Comparison of ENCODE assay signal across 9 cellular contexts in genomic region chr17:42247734-42248133, GRCh38. TPM values are rescaled to one million over a fixed set of nuclear protein-coding genes. Genes with fewer than 3 reads are reported as not detected.
DNase-seq lines count a peak whose midpoint lies in the region; ATAC-seq and TF ChIP-seq lines count a peak whose summit lies in the region.
"Had no signal": no experiment of that assay in that cellular context is flagged by ENCODE, and none has a peak within 500 bp of the region (broad histone marks: within the 10 kb centered on the region; RNA-seq: fewer than 3 reads in every experiment).

No MANE protein-coding gene starts in this region.

- H3K4me3 ChIP-seq in CD4-positive, CD25-positive, alpha-beta regulatory T cell (ENCODE audit: low read depth, low read length): peak overlapping the region; percentile 92
- peak overlapping the region; percentile 68 for H3K4me3 ChIP-seq in Loucy (ENCODE audit: low read length, poor library complexity, severe bottlenecking)
- no peak overlapping the region for H3K4me3 ChIP-seq in osteoblast (ENCODE audit: insufficient read depth, low read length)

- H3K4me1 ChIP-seq in CD4-positive, CD25-positive, alpha-beta regulatory T cell (ENCODE audit: control insufficient read depth, insufficient read depth, low read length, poor library complexity, severe bottlenecking): peaks cover 61% of the 10 kb centered on the region
- H3K4me1 ChIP-seq in Loucy (ENCODE audit: insufficient read depth, low read length, poor library complexity, severe bottlenecking) (peaks cover 37% of the 10 kb centered on the region), osteoblast (ENCODE audit: insufficient read depth, low read length) (peaks cover 25% of the 10 kb centered on the region)

- H4K20me1 ChIP-seq in Loucy (ENCODE audit: insufficient read depth, low read length, poor library complexity, severe bottlenecking) (peaks cover 43% of the 10 kb centered on the region), osteoblast (ENCODE audit: insufficient read depth, low read length) (peaks cover 6% of the 10 kb centered on the region)

- no peaks in the 10 kb centered on the region for H3K27me3 Mint-ChIP-seq in CD4-positive, CD25-positive, alpha-beta regulatory T cell
- no peaks in the 10 kb centered on the region for H3K27me3 Mint-ChIP-seq in chondrocyte (ENCODE audit: low read depth)

- TF ChIP-seq CTCF in Loucy (conservative IDR thresholded peaks at IDR 0.05; ENCODE audit: low read length) (no peak), chondrocyte (IDR thresholded peaks at IDR 0.05) (no peak), osteoblast (IDR thresholded peaks at IDR 0.05; ENCODE audit: extremely low read depth, low read depth, low read length) (no peak)

- ATAC-seq in CD4-positive, CD25-positive, alpha-beta regulatory T cell (ENCODE audit: low read depth in 2 of 2): no peak
- no peak for ATAC-seq in GM18870 (IDR thresholded peaks at IDR 0.05; ENCODE audit: unreplicated experiment)
- no peak for ATAC-seq in GM21723 (IDR thresholded peaks at IDR 0.05; ENCODE audit: unreplicated experiment)

- H3K27ac Mint-ChIP-seq in CD4-positive, CD25-positive, alpha-beta regulatory T cell: peak overlapping the region; percentile 98 to 100 (median 98)
- peak overlapping the region; percentile 92 for H3K27ac Mint-ChIP-seq in chondrocyte (ENCODE audit: unreplicated experiment)

- H3K36me3 Mint-ChIP-seq in CD4-positive, CD25-positive, alpha-beta regulatory T cell: peaks cover 6% of the 10 kb centered on the region
- H3K36me3 Mint-ChIP-seq in chondrocyte (ENCODE audit: low read depth): no peaks in the 10 kb centered on the region

- H3K36me3 ChIP-seq in CD4-positive, CD25-positive, alpha-beta regulatory T cell (ENCODE audit: control insufficient read depth, insufficient read depth, low read length): no peaks in the 10 kb centered on the region
- H3K36me3 ChIP-seq in Loucy (ENCODE audit: insufficient read depth, low read length) (peaks cover 4% of the 10 kb centered on the region; the same call in 1 of the 2 replicates), osteoblast (ENCODE audit: insufficient read depth, low read length) (no peaks in the 10 kb centered on the region)

- H3K79me2 ChIP-seq in Loucy (ENCODE audit: insufficient read depth, low read length): peaks cover 91% of the 10 kb centered on the region
- peaks cover 37% of the 10 kb centered on the region for H3K79me2 ChIP-seq in osteoblast (ENCODE audit: insufficient read depth, low read length)

- peak overlapping the region; percentile 71 for H3K9ac ChIP-seq in Loucy (ENCODE audit: low read depth, low read length, poor library complexity, severe bottlenecking)

- peak overlapping the region; percentile 90 for H3K27ac ChIP-seq in CD4-positive, CD25-positive, alpha-beta regulatory T cell (ENCODE audit: insufficient read depth, low read length, poor library complexity, severe bottlenecking)
- peak overlapping the region; percentile 66 for H3K27ac ChIP-seq in osteoblast (ENCODE audit: low read depth, low read length)

- no peaks in the 10 kb centered on the region for H3K9me3 ChIP-seq in CD4-positive, CD25-positive, alpha-beta regulatory T cell (ENCODE audit: control insufficient read depth in 2 of 2, low read length in 2 of 2)
- H3K9me3 ChIP-seq in Loucy (ENCODE audit: insufficient read depth, low read depth, low read length) (no peaks in the 10 kb centered on the region), osteoblast (ENCODE audit: low read depth, low read length) (no peaks in the 10 kb centered on the region)

- H3K9me2 ChIP-seq in Loucy (replicated peaks; ENCODE audit: low read depth, low read length): no peaks in the 10 kb centered on the region

- H3K27me3 ChIP-seq in CD4-positive, CD25-positive, alpha-beta regulatory T cell (ENCODE audit: control insufficient read depth, insufficient read depth, low read length): no peaks in the 10 kb centered on the region
- no peaks in the 10 kb centered on the region for H3K27me3 ChIP-seq in Loucy (ENCODE audit: insufficient read depth, low read length, poor library complexity, severe bottlenecking)
- no peaks in the 10 kb centered on the region for H3K27me3 ChIP-seq in osteoblast (ENCODE audit: insufficient read depth, low read length)

- H3K4me3 Mint-ChIP-seq in CD4-positive, CD25-positive, alpha-beta regulatory T cell: peak overlapping the region; percentile 82 to 93 (median 88)
- H3K4me3 Mint-ChIP-seq in chondrocyte (ENCODE audit: unreplicated experiment): no peak overlapping the region

- DNase-seq in CD4-positive, CD25-positive, alpha-beta regulatory T cell: no peak
- DNase-seq in chondrocyte (ENCODE audit: low spot score) (no peak), osteoblast (ENCODE audit: insufficient read length, low spot score, missing footprints) (no peak), D341Med (ENCODE audit: low spot score) (no peak), hypothalamus (lab: John Stamatoyannopoulos, UW) (no peak)
- DNase-seq: T-helper 9 cell had no signal

- H3K4me1 Mint-ChIP-seq in CD4-positive, CD25-positive, alpha-beta regulatory T cell: peaks cover 37 to 80% (median 56%) of the 10 kb centered on the region in 4 donors
- H3K4me1 Mint-ChIP-seq in chondrocyte (ENCODE audit: low read depth): peaks cover 42% of the 10 kb centered on the region

- peak overlapping the region; percentile 74 for H3K4me2 ChIP-seq in Loucy (ENCODE audit: low read depth, low read length, poor library complexity, severe bottlenecking)
- H3K4me2 ChIP-seq in osteoblast (ENCODE audit: insufficient read depth, low read length): peak overlapping the region; percentile 81

- H3F3A ChIP-seq in Loucy (ENCODE audit: low read depth): peaks cover 7% of the 10 kb centered on the region; the same call in 1 of the 2 replicates

- H2AFZ ChIP-seq in Loucy (ENCODE audit: low read length): no peak overlapping the region
- no peak overlapping the region for H2AFZ ChIP-seq in osteoblast (ENCODE audit: low read length)

- H3K9me3 Mint-ChIP-seq in CD4-positive, CD25-positive, alpha-beta regulatory T cell: peaks cover 0 to 2% (median 0%) of the 10 kb centered on the region in 7 donors
- no peaks in the 10 kb centered on the region for H3K9me3 Mint-ChIP-seq in chondrocyte (ENCODE audit: low read depth)

RNA-seq across cellular contexts. Expression of gene STAT5B, which starts 28.5 kb away (rescaled TPM):
- 241 TPM for total RNA-seq in CD4-positive, CD25-positive, alpha-beta regulatory T cell
- polyA plus RNA-seq in CD4-positive, CD25-positive, alpha-beta regulatory T cell: 100 to 1,000 TPM; 109 to 117 (median 112) TPM
- total RNA-seq in chondrocyte: 29.5 to 32.8 TPM (median 31.0 TPM) in 3 replicates
- 22.8 and 23.6 TPM in 2 replicates for total RNA-seq in osteoblast

RNA-seq across cellular contexts. Expression of gene STAT5A, which starts 40.6 kb away (rescaled TPM):
- total RNA-seq in CD4-positive, CD25-positive, alpha-beta regulatory T cell: 177 TPM
- polyA plus RNA-seq in CD4-positive, CD25-positive, alpha-beta regulatory T cell: 10 to 100 TPM; 71.1 to 90.9 (median 76.7) TPM
- total RNA-seq in chondrocyte (12.2 to 17.6 TPM (median 14.3 TPM) in 3 replicates), osteoblast (35.5 and 38.6 TPM in 2 replicates)

RNA-seq across cellular contexts. Expression of gene GHDC, which starts 53.4 kb away (rescaled TPM):
- 13.6 TPM for total RNA-seq in CD4-positive, CD25-positive, alpha-beta regulatory T cell
- 10 to 100 TPM; 11.1 to 17.8 (median 13.2) TPM for polyA plus RNA-seq in CD4-positive, CD25-positive, alpha-beta regulatory T cell
- total RNA-seq in chondrocyte (3.5 to 8.9 TPM (median 7.8 TPM) in 3 replicates), osteoblast (26.8 and 31.8 TPM in 2 replicates)
